1 cellular context compared by ENCODE assay signal in genomic region chr2:40394597-40394996, GRCh38.
TF ChIP-seq lines count a peak whose summit lies in the region.

No MANE protein-coding gene starts in this region.

TF ChIP-seq in IMR-90, 13 proteins besides CTCF, POLR2A, EP300 and RAD21 (continued from another document):
- TF ChIP-seq ELK1 (IDR thresholded peaks at IDR 0.05; ENCODE audit: borderline replicate concordance, low read depth, low read length) (no peak), USF2 (IDR thresholded peaks at IDR 0.05; ENCODE audit: low read depth, low read length) (no peak)
